Comparison of ENCODE assay signal across 1 cellular context in genomic region chr5:154166901-154167791, GRCh38.
TF ChIP-seq lines count a peak whose summit lies in the region.

No MANE protein-coding gene starts in this region.

TF ChIP-seq in GM23338, 12 proteins besides CTCF, POLR2A, EP300 and RAD21 (continued from another document):
- peak; percentile 92 for TF ChIP-seq ZNF462 (CRISPR knock-in tag; IDR thresholded peaks at IDR 0.05)
- no peak for TF ChIP-seq EZH2 (IDR thresholded peaks at IDR 0.05; ENCODE audit: low read depth, unreplicated experiment)
